Comparison of ENCODE assay signal across 9 cellular contexts in genomic region chr12:89454080-89454848, GRCh38.
DNase-seq lines count a peak whose midpoint lies in the region; ATAC-seq, FAIRE-seq and TF ChIP-seq lines count a peak whose summit lies in the region.
"Had no signal": no experiment of that assay in that cellular context is flagged by ENCODE, and none has a peak within 500 bp of the region (broad histone marks: within the 10 kb centered on the region; RNA-seq: fewer than 3 reads in every experiment).

No MANE protein-coding gene starts in this region.

- H3K4me1 ChIP-seq in breast epithelium (no peaks in the 10 kb centered on the region), esophagus squamous epithelium (peaks cover 4 to 30% (median 7%) of the 10 kb centered on the region in 3 donors), mucosa of stomach (ENCODE audit: control insufficient read depth, insufficient read depth, low read length) (peaks cover 10% of the 10 kb centered on the region), aorta (ENCODE audit: control insufficient read depth in 1 of 2, insufficient read depth in 2 of 2, low read length in 2 of 2) (peaks cover 4 to 5% of the 10 kb centered on the region in 2 donors)

- H3K9me3 ChIP-seq in breast epithelium (no peaks in the 10 kb centered on the region), esophagus squamous epithelium (no peaks in the 10 kb centered on the region), mucosa of stomach (ENCODE audit: control insufficient read depth, low read length) (no peaks in the 10 kb centered on the region), aorta (ENCODE audit: control insufficient read depth, low read length) (no peaks in the 10 kb centered on the region)

- TF ChIP-seq CTCF in breast epithelium (IDR thresholded peaks at IDR 0.05) (no peak), MCF 10A (IDR thresholded peaks at IDR 0.05; ENCODE audit: unreplicated experiment) (no peak), esophagus squamous epithelium (IDR thresholded peaks at IDR 0.05) (no peak), D721Med (IDR thresholded peaks at IDR 0.05; ENCODE audit: insufficient read depth, missing control alignments) (no peak)

- peaks cover 6% of the 10 kb centered on the region for H3K36me3 Mint-ChIP-seq in MCF 10A (ENCODE audit: insufficient read depth, unreplicated experiment)

- CTCF ChIA-PET in MCF 10A (lab: Yijun Ruan, JAX), result interaction anchor here (0.6 to 1.1 kb wide), 3 partner anchors 418 to 874 kb away, joined by 3 read pairs; partner anchors contain the start of gene KITLG

- H3K4me3 ChIP-seq in breast epithelium, result peak overlapping the region in 1 of 3 donors; percentile 12
- no peak overlapping the region for H3K4me3 ChIP-seq in esophagus squamous epithelium
- no peak overlapping the region for H3K4me3 ChIP-seq in mucosa of stomach (ENCODE audit: low read length)
- H3K4me3 ChIP-seq in aorta (ENCODE audit: low read length in 2 of 2), result peak overlapping the region in 1 of 2 donors; percentile 5

- peaks cover 10% of the 10 kb centered on the region for H3K4me1 Mint-ChIP-seq in MCF 10A (ENCODE audit: insufficient read depth, unreplicated experiment)

- no peak for TF ChIP-seq POLR2A in breast epithelium (IDR thresholded peaks at IDR 0.05)
- TF ChIP-seq POLR2A in esophagus squamous epithelium (IDR thresholded peaks at IDR 0.05), result no peak

- no peaks in the 10 kb centered on the region for H3K9me3 Mint-ChIP-seq in MCF 10A (ENCODE audit: unreplicated experiment)

- intact Hi-C loops in breast epithelium (cut with DNase I; ENCODE audit: low total_unique reads), result loop anchor here (10.0 kb wide), 2 partner anchors 99 to 399 kb away; partner anchors contain the start of gene DUSP6
- intact Hi-C loops in MCF 10A (cut with micrococcal nuclease), result no loop called here
- intact Hi-C loops in esophagus squamous epithelium (cut with DNase I), result loop anchor here (10.0 kb wide), 1 partner anchor 99 kb away; the partner anchor contains the start of gene DUSP6
- intact Hi-C loops in aorta (cut with DNase I), result loop anchor here in 1 of 2 donors (2.0 to 5.0 kb wide), 2 partner anchors 103 to 287 kb away; no protein-coding TSS in a partner anchor

- H3K27me3 Mint-ChIP-seq in MCF 10A (ENCODE audit: insufficient read depth, unreplicated experiment), result no peaks in the 10 kb centered on the region
- H3K27me3 Mint-ChIP-seq: activated CD8-positive, alpha-beta memory T cell treated with anti-CD3 and anti-CD28 coated beads, Interleukin-2, amount 10 ng/mL, durations not matched to agents 7 days and 5 days had no signal

- BruUV-seq in MCF 10A (replicated peaks; lab: Mats Ljungman, UMichigan), result no TSS peak

- peak; percentile 36 for ATAC-seq in aorta (ENCODE audit: low FRiP score)
- ATAC-seq in HG02642 (IDR thresholded peaks at IDR 0.05; ENCODE audit: poor library complexity, unreplicated experiment), result no peak
- ATAC-seq: activated CD8-positive, alpha-beta memory T cell treated with anti-CD3 and anti-CD28 coated beads, Interleukin-2, amount 10 ng/mL, durations not matched to agents 7 days and 5 days had no signal

- no peak overlapping the region for H3K4me3 Mint-ChIP-seq in MCF 10A (ENCODE audit: unreplicated experiment)
- H3K4me3 Mint-ChIP-seq: activated CD8-positive, alpha-beta memory T cell treated with anti-CD3 and anti-CD28 coated beads, Interleukin-2, amount 10 ng/mL, durations not matched to agents 7 days and 5 days had no signal

- DNase-seq in breast epithelium (ENCODE audit: low spot score in 2 of 2) (no peak), MCF 10A (ENCODE audit: unreplicated experiment) (no peak), esophagus squamous epithelium (lab: John Stamatoyannopoulos, UW) (no peak), aorta (no peak), D721Med (ENCODE audit: insufficient read length, low spot score) (no peak), glomerular visceral epithelial cell (ENCODE audit: extremely low spot score) (no peak)
- DNase-seq: activated CD8-positive, alpha-beta memory T cell treated with anti-CD3 and anti-CD28 coated beads, Interleukin-2, amount 10 ng/mL, durations not matched to agents 7 days and 5 days had no signal

- H3K27me3 ChIP-seq in breast epithelium, result no peaks in the 10 kb centered on the region
- no peaks in the 10 kb centered on the region for H3K27me3 ChIP-seq in esophagus squamous epithelium
- H3K27me3 ChIP-seq in mucosa of stomach (ENCODE audit: control insufficient read depth, insufficient read depth, low read length), result no peaks in the 10 kb centered on the region
- H3K27me3 ChIP-seq in aorta (ENCODE audit: control insufficient read depth in 1 of 2, insufficient read depth in 2 of 2, low read length in 1 of 2), result no peaks in the 10 kb centered on the region

- H3K9ac ChIP-seq in mucosa of stomach (ENCODE audit: low read length), result peak overlapping the region; percentile 51

- WGBS in esophagus squamous epithelium, 2 donors, result 43 to 73% methylated on average over 7 of the region's 7 CpGs
- WGBS in aorta, 2 donors, result 44 to 48% methylated on average over 7 of the region's 7 CpGs

- POLR2A ChIA-PET in MCF 10A (lab: Yijun Ruan, JAX), result no interaction called here

- no peak overlapping the region for H3K27ac Mint-ChIP-seq in MCF 10A (ENCODE audit: low read depth, unreplicated experiment)
- H3K27ac Mint-ChIP-seq: activated CD8-positive, alpha-beta memory T cell treated with anti-CD3 and anti-CD28 coated beads, Interleukin-2, amount 10 ng/mL, durations not matched to agents 7 days and 5 days had no signal

- no peaks in the 10 kb centered on the region for H3K36me3 ChIP-seq in breast epithelium
- no peaks in the 10 kb centered on the region for H3K36me3 ChIP-seq in esophagus squamous epithelium
- H3K36me3 ChIP-seq in mucosa of stomach (ENCODE audit: control insufficient read depth, insufficient read depth, low read length), result no peaks in the 10 kb centered on the region
- no peaks in the 10 kb centered on the region for H3K36me3 ChIP-seq in aorta (ENCODE audit: control insufficient read depth in 1 of 2, insufficient read depth in 2 of 2, low read length in 1 of 2)

- H3K27ac ChIP-seq in breast epithelium (peak overlapping the region; percentile 4 to 78), esophagus squamous epithelium (peak overlapping the region; percentile 25 to 84 (median 65)), aorta (ENCODE audit: low read depth in 1 of 2, low read length in 2 of 2) (peak overlapping the region; percentile 93 to 99)

- FAIRE-seq in D721Med (lab: Jason Lieb, UNC), result no peak

Comparison
In these comparisons a context has a peak if more than half of its experiments do, and no peak if none do; other contexts are left out.
1. H3K27ac ChIP-seq: peak in every context shown above with its lines; median percentile 96 in aorta; 65 in esophagus squamous epithelium; 41 in breast epithelium.